25 cellular contexts compared by ENCODE assay signal in genomic region chr15:68551296-68551635, GRCh38. TPM values are rescaled to one million over a fixed set of nuclear protein-coding genes. Genes with fewer than 3 reads are reported as not detected.
"Had no signal": no experiment of that assay in that cellular context is flagged by ENCODE, and none has a peak within 500 bp of the region (broad histone marks: within the 10 kb centered on the region; RNA-seq: fewer than 3 reads in every experiment).

No MANE protein-coding gene starts in this region.

- H3K9me3 Mint-ChIP-seq: activated CD4-positive, alpha-beta T cell treated with anti-CD3 and anti-CD28 coated beads, Interleukin-2, amount 10 ng/mL, durations not matched to agents 7 days and 5 days; activated naive CD4-positive, alpha-beta T cell treated with anti-CD3 and anti-CD28 coated beads, Interleukin-2, amount 50 U/mL, for 24 hours; activated naive CD8-positive, alpha-beta T cell treated with anti-CD3 and anti-CD28 coated beads, Interleukin-2, amount 10 ng/mL, durations not matched to agents 7 days and 5 days; activated T-cell treated with anti-CD3 and anti-CD28 coated beads, Interleukin-2, amount 50 U/mL, for 24 hours; activated T-helper 2 cell treated with anti-CD3 and anti-CD28 coated beads, Interferon-gamma antibody, Interleukin-2, Interleukin-4, amounts not matched to agents 10 μg/mL and 5 μg/mL and 100 μg/mL, durations not matched to agents 14 hours and 24 hours and 36 hours; T-cell had no signal

- H3K9me3 ChIP-seq: ascending aorta, MG63, Peyer's patch had no signal

- ATAC-seq: activated CD4-positive, alpha-beta T cell treated with anti-CD3 and anti-CD28 coated beads for 36 hours; activated CD4-positive, CD25-positive, alpha-beta regulatory T cell treated with anti-CD3 and anti-CD28 coated beads, Interleukin-2, amount 50 U/mL, for 24 hours; T-cell; T-helper 17 cell had no signal

- DNase-seq: activated CD4-positive, alpha-beta T cell treated with anti-CD3 and anti-CD28 coated beads for 36 hours; activated CD4-positive, alpha-beta T cell treated with anti-CD3 and anti-CD28 coated beads, Interleukin-2, amount 10 ng/mL, durations not matched to agents 7 days and 5 days; activated CD4-positive, alpha-beta T cell treated with anti-CD3 and anti-CD28 coated beads, Interleukin-2, amount 50 U/mL, for 48 hours; activated gamma-delta T cell; activated naive CD4-positive, alpha-beta T cell treated with Interleukin-2 at 50 U/mL for 16 hours; activated naive CD8-positive, alpha-beta T cell treated with anti-CD3 and anti-CD28 coated beads, Interleukin-2, amount 10 ng/mL, durations not matched to agents 7 days and 5 days; activated T-cell treated with anti-CD3 and anti-CD28 coated beads, Interleukin-2, amount 50 U/mL, for 24 hours; Kasumi-1; MG63; MV-4-11; NCI-H1436 treated with DMSO at 0.1 percent for 48 hours; NK-92 treated with Interleukin-12 subunit alpha and Interleukin-12 subunit beta, amount 100 ng/mL, for 24 hours; PC-3; RPMI8226; SIG-M5; T-cell; T-helper 17 cell had no signal

- H3K4me3 Mint-ChIP-seq: activated CD4-positive, alpha-beta T cell treated with anti-CD3 and anti-CD28 coated beads for 36 hours; activated CD4-positive, alpha-beta T cell treated with anti-CD3 and anti-CD28 coated beads, Interleukin-2, amount 10 ng/mL, durations not matched to agents 7 days and 5 days; activated naive CD4-positive, alpha-beta T cell treated with anti-CD3 and anti-CD28 coated beads, Interleukin-2, amount 50 U/mL, for 24 hours; activated naive CD8-positive, alpha-beta T cell treated with anti-CD3 and anti-CD28 coated beads, Interleukin-2, amount 10 ng/mL, durations not matched to agents 7 days and 5 days; activated T-cell treated with anti-CD3 and anti-CD28 coated beads, Interleukin-2, amount 50 U/mL, for 24 hours; T-cell; T-helper 17 cell; WTC11 had no signal

- H3K4me1 ChIP-seq: Peyer's patch had no signal

- H3K4me3 ChIP-seq: ascending aorta, cardiac muscle cell, MG63, Peyer's patch had no signal

- H3K27ac Mint-ChIP-seq: activated CD4-positive, alpha-beta T cell treated with anti-CD3 and anti-CD28 coated beads for 36 hours; activated CD4-positive, alpha-beta T cell treated with anti-CD3 and anti-CD28 coated beads, Interleukin-2, amount 10 ng/mL, durations not matched to agents 7 days and 5 days; activated naive CD4-positive, alpha-beta T cell treated with anti-CD3 and anti-CD28 coated beads, Interleukin-2, amount 50 U/mL, for 24 hours; activated naive CD8-positive, alpha-beta T cell treated with anti-CD3 and anti-CD28 coated beads, Interleukin-2, amount 10 ng/mL, durations not matched to agents 7 days and 5 days; activated T-cell treated with anti-CD3 and anti-CD28 coated beads, Interleukin-2, amount 50 U/mL, for 24 hours; activated T-helper 2 cell treated with anti-CD3 and anti-CD28 coated beads, Interferon-gamma antibody, Interleukin-2, Interleukin-4, amounts not matched to agents 10 μg/mL and 5 μg/mL and 100 μg/mL, durations not matched to agents 14 hours and 24 hours and 36 hours; T-cell; T-helper 17 cell; WTC11 had no signal

- H3K4me1 Mint-ChIP-seq: activated naive CD4-positive, alpha-beta T cell treated with anti-CD3 and anti-CD28 coated beads, Interleukin-2, amount 50 U/mL, for 24 hours; T-cell; WTC11 had no signal

- H3K36me3 ChIP-seq: ascending aorta, cardiac muscle cell, MG63, Peyer's patch had no signal

- H3K27ac ChIP-seq: ascending aorta, cardiac muscle cell, Peyer's patch had no signal

- H3K27me3 ChIP-seq: ascending aorta, cardiac muscle cell, MG63, Peyer's patch had no signal

- H3K36me3 Mint-ChIP-seq: activated naive CD4-positive, alpha-beta T cell treated with anti-CD3 and anti-CD28 coated beads, Interleukin-2, amount 50 U/mL, for 24 hours; activated naive CD8-positive, alpha-beta T cell treated with anti-CD3 and anti-CD28 coated beads, Interleukin-2, amount 10 ng/mL, durations not matched to agents 7 days and 5 days; T-cell; WTC11 had no signal

RNA-seq across cellular contexts. Expression of gene CORO2B, which starts 27.5 kb away (rescaled TPM):
- total RNA-seq: activated CD4-positive, alpha-beta T cell treated with anti-CD3 and anti-CD28 coated beads, Interleukin-2, amount 10 ng/mL, durations not matched to agents 7 days and 5 days; activated naive CD8-positive, alpha-beta T cell treated with anti-CD3 and anti-CD28 coated beads, Interleukin-2, amount 10 ng/mL, durations not matched to agents 7 days and 5 days; NCI-H460; T-helper 17 cell had no signal
